ENCODE assay signal across 2 cellular contexts in genomic region chr18:22552899-22553460, GRCh38.
TF ChIP-seq lines count a peak whose summit lies in the region.

No MANE protein-coding gene starts in this region.

TF ChIP-seq in liver, 16 proteins besides CTCF, POLR2A, EP300 and RAD21 (continued from another document):
- TF ChIP-seq MAX (IDR thresholded peaks at IDR 0.05), result peak; percentile 34

TF ChIP-seq in HepG2, 621 proteins besides CTCF, POLR2A, EP300 and RAD21 (continued from another document):
- TF ChIP-seq ATF4 (CRISPR knock-in tag; IDR thresholded peaks at IDR 0.05) (no peak), ZNF274 (CRISPR knock-in tag; IDR thresholded peaks at IDR 0.05) (no peak), FOXA1 (IDR thresholded peaks at IDR 0.05) (no peak), FOXA1 (CRISPR knock-in tag; IDR thresholded peaks at IDR 0.05) (no peak), ZNF781 (CRISPR knock-in tag; IDR thresholded peaks at IDR 0.05; ENCODE audit: borderline replicate concordance, not compliant biosample characterization) (no peak), ZNF44 (CRISPR knock-in tag; IDR thresholded peaks at IDR 0.05) (no peak)
